In genomic region chr19:5103061-5103701, GRCh38 we compare ENCODE assay signal across 10 cellular contexts.
A peak's percentile ranks its signal among the peaks of the same experiment; 100 is the strongest.
DNase-seq lines count a peak whose midpoint lies in the region; ATAC-seq and TF ChIP-seq lines count a peak whose summit lies in the region.
"Had no signal": no experiment of that assay in that cellular context is flagged by ENCODE, and none has a peak within 500 bp of the region (broad histone marks: within the 10 kb centered on the region; RNA-seq: fewer than 3 reads in every experiment).

No MANE protein-coding gene starts in this region.

- no peaks in the 10 kb centered on the region for H4K20me1 ChIP-seq in hepatocyte (ENCODE audit: insufficient read depth, poor library complexity, severe bottlenecking)

- WGBS in hepatocyte (ENCODE audit: low lambda C conversion rate, missing lambda C conversion rate): 85% methylated on average over 29 of the region's 29 CpGs

- no peak overlapping the region for H3K4me3 Mint-ChIP-seq in activated T-helper 17 cell treated with anti-CD3 and anti-CD28 coated beads, Interleukin-2, amount 50 U/mL, for 72 hours
- H3K4me3 Mint-ChIP-seq: dendritic cell treated with granulocyte-macrophage colony-stimulating factor and Interleukin-4, amounts not matched to agents 40 ng/mL and 50 ng/mL, for 4 days had no signal

- no peak for ATAC-seq in activated T-helper 17 cell treated with anti-CD3 and anti-CD28 coated beads, Interleukin-2, amount 50 U/mL, for 72 hours (replicated peaks)
- no peak for ATAC-seq in GM18909 (IDR thresholded peaks at IDR 0.05; ENCODE audit: poor library complexity, unreplicated experiment)

- H3K79me2 ChIP-seq in hepatocyte: peaks cover 4% of the 10 kb centered on the region

- peaks cover 30% of the 10 kb centered on the region for H3K36me3 Mint-ChIP-seq in activated T-helper 17 cell treated with anti-CD3 and anti-CD28 coated beads, Interleukin-2, amount 50 U/mL, for 72 hours (ENCODE audit: low read depth)

- no peaks in the 10 kb centered on the region for H3K36me3 ChIP-seq in hepatocyte (replicated peaks; ENCODE audit: insufficient read depth, low read depth)

- peak overlapping the region; percentile 30 for H3K27ac ChIP-seq in hepatocyte

- no peak overlapping the region for H3K27ac Mint-ChIP-seq in activated T-helper 17 cell treated with anti-CD3 and anti-CD28 coated beads, Interleukin-2, amount 50 U/mL, for 72 hours
- H3K27ac Mint-ChIP-seq: dendritic cell treated with granulocyte-macrophage colony-stimulating factor and Interleukin-4, amounts not matched to agents 40 ng/mL and 50 ng/mL, for 4 days had no signal

- POLR2A ChIA-PET in GM10248 (lab: Yijun Ruan, JAX): no interaction called here

- peaks cover 18% of the 10 kb centered on the region for H3K4me1 ChIP-seq in hepatocyte (ENCODE audit: insufficient read depth)

- H3K4me1 Mint-ChIP-seq in activated T-helper 17 cell treated with anti-CD3 and anti-CD28 coated beads, Interleukin-2, amount 50 U/mL, for 72 hours: no peaks in the 10 kb centered on the region

- no peak overlapping the region for H2AFZ ChIP-seq in hepatocyte

- peak; percentile 84 for DNase-seq in NCI-H2029 (lab: John Stamatoyannopoulos, UW)
- DNase-seq in astrocyte of the hippocampus (ENCODE audit: low read depth, low spot score): peak; percentile 94
- DNase-seq in hepatocyte (ENCODE audit: low spot score): peak; percentile 42
- DNase-seq in superior temporal gyrus (ENCODE audit: extremely low spot score): peak; percentile 51
- DNase-seq in GM10248 (ENCODE audit: extremely low spot score): no peak
- DNase-seq in LoVo (ENCODE audit: low spot score): no peak
- DNase-seq: stimulated activated CD4-positive, alpha-beta T cell treated with anti-CD3 and anti-CD28 coated beads, Interleukin-12 subunit alpha, Interleukin-12 subunit beta, amount 100 ng/mL, for 4 hours had no signal

- CTCF ChIA-PET in GM10248 (lab: Yijun Ruan, JAX): no interaction called here

- no peaks in the 10 kb centered on the region for H3K27me3 Mint-ChIP-seq in activated T-helper 17 cell treated with anti-CD3 and anti-CD28 coated beads, Interleukin-2, amount 50 U/mL, for 72 hours
- H3K27me3 Mint-ChIP-seq: dendritic cell treated with granulocyte-macrophage colony-stimulating factor and Interleukin-4, amounts not matched to agents 40 ng/mL and 50 ng/mL, for 4 days had no signal

- H3K9me3 ChIP-seq in hepatocyte (ENCODE audit: low read depth): peaks cover 15% of the 10 kb centered on the region

- H3K4me3 ChIP-seq in hepatocyte: no peak overlapping the region

- no peaks in the 10 kb centered on the region for H3K9me2 ChIP-seq in hepatocyte (replicated peaks; ENCODE audit: insufficient read depth)

- no peak overlapping the region for H3K4me2 ChIP-seq in hepatocyte

- peaks cover 5% of the 10 kb centered on the region for H3K9me3 Mint-ChIP-seq in activated T-helper 17 cell treated with anti-CD3 and anti-CD28 coated beads, Interleukin-2, amount 50 U/mL, for 72 hours

- TF ChIP-seq CTCF in hepatocyte (IDR thresholded peaks at IDR 0.05; ENCODE audit: poor library complexity) (no peak), GM10248 (IDR thresholded peaks at IDR 0.05; ENCODE audit: control extremely low read depth, extremely low read depth, low read depth, missing control alignments) (no peak)

- no peaks in the 10 kb centered on the region for H3K27me3 ChIP-seq in hepatocyte

Comparison
In these comparisons a context has a peak if more than half of its experiments do, and no peak if none do; other contexts are left out.
1. DNase-seq: peak in NCI-H2029 (single experiment), astrocyte of the hippocampus (single experiment), hepatocyte (single experiment) and superior temporal gyrus (single experiment); none in GM10248 (single experiment) and LoVo (single experiment).